In the genomic region with DNA sequence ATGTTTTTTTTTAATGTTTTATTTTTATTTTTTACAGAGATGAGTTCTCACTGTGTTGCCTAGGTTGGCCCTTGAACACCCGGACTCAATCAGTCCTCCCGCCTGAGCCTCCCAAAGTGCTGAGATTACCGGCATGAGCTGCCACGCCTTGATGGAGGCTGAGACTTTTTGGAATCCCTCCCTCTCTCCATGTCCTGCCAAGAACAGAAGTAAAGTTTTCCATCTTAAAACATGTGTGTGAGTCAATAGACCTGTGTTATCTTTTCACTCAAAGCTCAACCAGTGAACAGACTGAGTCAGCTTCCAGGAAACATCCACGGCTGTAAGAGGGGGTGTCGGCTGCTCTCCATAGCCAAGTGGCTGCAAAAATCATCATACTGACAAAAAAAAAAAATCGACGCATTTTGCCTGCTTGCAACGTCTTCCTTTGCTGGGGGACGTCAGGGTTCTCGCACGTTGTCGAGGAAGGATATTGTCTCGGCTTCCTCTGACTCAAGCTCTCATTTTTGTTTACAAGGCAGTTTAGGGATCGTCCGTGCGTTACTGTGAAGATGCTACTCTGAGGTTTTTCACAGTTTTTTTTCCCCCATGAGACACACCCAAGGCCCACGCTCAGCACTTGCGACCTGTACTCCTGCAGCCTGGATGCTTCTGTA, we compare ENCODE assay signal across 8 cellular contexts. TPM values are rescaled to one million over a fixed set of nuclear protein-coding genes. Genes with fewer than 3 reads are reported as not detected.
DNase-seq lines count a peak whose midpoint lies in the region; ATAC-seq and TF ChIP-seq lines count a peak whose summit lies in the region.

No MANE protein-coding gene starts in this region.

- no peak for ATAC-seq in GM21723 (IDR thresholded peaks at IDR 0.05; ENCODE audit: unreplicated experiment)
- no peak for ATAC-seq in GM21423 (IDR thresholded peaks at IDR 0.05; ENCODE audit: unreplicated experiment)

- no peak for TF ChIP-seq CTCF in fibroblast of the aortic adventitia (IDR thresholded peaks at IDR 0.05; ENCODE audit: insufficient read depth, low read length)

- H3K4me3 ChIP-seq in fibroblast of the aortic adventitia (ENCODE audit: low read depth, low read length), result no peak overlapping the region

- peak; percentile 89 for DNase-seq in HT1080 (ENCODE audit: low read depth)
- DNase-seq in activated CD8-positive, alpha-beta memory T cell treated with anti-CD3 and anti-CD28 coated beads, Interleukin-2, amount 50 U/mL, for 24 hours (ENCODE audit: extremely low read depth), result peak; percentile 53
- DNase-seq in fibroblast of the aortic adventitia (ENCODE audit: low read depth), result peak; percentile 79
- DNase-seq in stimulated activated CD4-positive, alpha-beta T cell treated with anti-CD3 and anti-CD28 coated beads, Interleukin-1b, Interleukin-23, amount 100 ng/mL, for 1 hour (ENCODE audit: low read depth in 2 of 2), result peak; percentile 35 to 62
- DNase-seq in GM19240 (ENCODE audit: insufficient read length, low spot score), result no peak
- DNase-seq in NCI-H1436 (lab: John Stamatoyannopoulos, UW), result no peak

RNA-seq across cellular contexts. Expression of a gene that starts 10.0 kb away (rescaled TPM):
- 10.0 and 12.3 TPM in 2 replicates for total RNA-seq in HT1080 (2014; rRNA removed; shearing (Covaris generic))
- 25.1 and 26.2 TPM in 2 replicates for polyA plus RNA-seq in HT1080 (2015; cell fraction: cytosol; rRNA removed)
- 34.7 and 41.9 TPM in 2 replicates for polyA plus RNA-seq in HT1080 (2015; cell fraction: nucleus; rRNA removed)
- 17.6 and 30.2 TPM in 2 replicates for total RNA-seq in fibroblast of the aortic adventitia (ENCODE audit: low replicate concordance)

Comparison
In these comparisons a context has a peak if more than half of its experiments do, and no peak if none do; other contexts are left out.
1. DNase-seq: peak in HT1080 (single experiment), activated CD8-positive, alpha-beta memory T cell treated with anti-CD3 and anti-CD28 coated beads, Interleukin-2, amount 50 U/mL, for 24 hours (single experiment), fibroblast of the aortic adventitia (single experiment) and stimulated activated CD4-positive, alpha-beta T cell treated with anti-CD3 and anti-CD28 coated beads, Interleukin-1b, Interleukin-23, amount 100 ng/mL, for 1 hour (2 of 2); none in GM19240 (single experiment) and NCI-H1436 (single experiment).